ENCODE assay signal across 13 cellular contexts in the genomic region with DNA sequence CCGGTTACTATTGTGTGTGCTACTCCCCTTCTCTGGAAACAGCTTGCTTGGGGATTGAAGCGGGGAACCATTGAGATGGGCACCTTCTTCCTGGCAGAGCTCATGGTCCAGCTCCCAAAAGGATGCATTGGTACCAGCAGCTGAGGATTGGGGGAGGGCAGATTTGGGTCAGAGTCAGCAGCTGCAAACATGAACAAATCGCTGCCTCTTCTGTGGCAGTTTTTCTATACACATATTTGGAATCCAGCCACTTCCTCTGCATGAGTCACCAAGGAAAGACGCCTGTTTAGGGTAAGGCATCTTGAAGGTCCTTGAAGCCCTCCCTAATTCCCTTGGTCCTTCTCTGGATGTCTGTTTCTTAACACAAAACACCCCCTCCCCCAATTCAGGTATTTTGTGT.
A peak's percentile ranks its signal among the peaks of the same experiment; 100 is the strongest.
DNase-seq lines count a peak whose midpoint lies in the region; ATAC-seq and TF ChIP-seq lines count a peak whose summit lies in the region.
"Had no signal": no experiment of that assay in that cellular context is flagged by ENCODE, and none has a peak within 500 bp of the region (broad histone marks: within the 10 kb centered on the region; RNA-seq: fewer than 3 reads in every experiment).

No MANE protein-coding gene starts in this region.

- H3K27me3 ChIP-seq in brain microvascular endothelial cell (replicated peaks) = no peaks in the 10 kb centered on the region

- no peaks in the 10 kb centered on the region for H3K9me3 Mint-ChIP-seq in neural crest cell

- no peaks in the 10 kb centered on the region for H3K36me3 ChIP-seq in brain microvascular endothelial cell (replicated peaks)

- H3K4me3 Mint-ChIP-seq in neural crest cell = no peak overlapping the region
- H3K4me3 Mint-ChIP-seq: activated CD4-positive, alpha-beta memory T cell treated with anti-CD3 and anti-CD28 coated beads for 36 hours; CD8-positive, alpha-beta T cell; naive B cell had no signal

- no peak overlapping the region for H3K4me3 ChIP-seq in brain microvascular endothelial cell (ENCODE audit: low read depth, low read length)
- H3K4me3 ChIP-seq: coronary artery had no signal

- in situ Hi-C loops in brain microvascular endothelial cell (cut with HindIII; ENCODE audit: low pct_ligation_motif_present, low sequenced_read_pairs) = no loop called here

- peak overlapping the region; percentile 75 for H3K27ac Mint-ChIP-seq in neural crest cell (ENCODE audit: unreplicated experiment)
- H3K27ac Mint-ChIP-seq: activated CD4-positive, alpha-beta memory T cell treated with anti-CD3 and anti-CD28 coated beads for 36 hours; CD8-positive, alpha-beta T cell; naive B cell; progenitor cell of endocrine pancreas had no signal

- H3K27ac ChIP-seq in brain microvascular endothelial cell = no peak overlapping the region
- H3K27ac ChIP-seq: coronary artery had no signal

- DNase-seq in ELF-1 (ENCODE audit: low read depth, low spot score) (peak; percentile 45), M059J (ENCODE audit: low read depth) (peak; percentile 46), brain microvascular endothelial cell (peak; percentile 6), neural crest cell (ENCODE audit: low read depth, low spot score) (no peak), NCI-H510A treated with DMSO at 0.1 percent for 48 hours (lab: John Stamatoyannopoulos, UW) (no peak)
- no peak for DNase-seq in stimulated activated naive CD4-positive, alpha-beta T cell treated with Interleukin-2 at 50 U/mL for 16 hours (lab: John Stamatoyannopoulos, UW)
- DNase-seq: activated CD4-positive, alpha-beta memory T cell treated with anti-CD3 and anti-CD28 coated beads for 36 hours; CD8-positive, alpha-beta T cell; naive B cell; NCI-H2227 treated with DMSO at 0.1 percent for 48 hours had no signal

- H3K4me1 Mint-ChIP-seq in neural crest cell = peaks cover 4% of the 10 kb centered on the region
- H3K4me1 Mint-ChIP-seq: naive B cell had no signal

- H3K36me3 Mint-ChIP-seq in neural crest cell (ENCODE audit: low read depth) = no peaks in the 10 kb centered on the region
- H3K36me3 Mint-ChIP-seq: CD8-positive, alpha-beta T cell; naive B cell had no signal

- TF ChIP-seq CTCF in brain microvascular endothelial cell (IDR thresholded peaks at IDR 0.05; ENCODE audit: low read depth, low read length, missing control alignments) (no peak), neural crest cell (conservative IDR thresholded peaks at IDR 0.05) (no peak)

- ATAC-seq in GM21447 (IDR thresholded peaks at IDR 0.05; ENCODE audit: unreplicated experiment) = no peak
- ATAC-seq: CD8-positive, alpha-beta T cell had no signal

- no peaks in the 10 kb centered on the region for H3K27me3 Mint-ChIP-seq in neural crest cell (ENCODE audit: low read depth)
- H3K27me3 Mint-ChIP-seq: activated CD4-positive, alpha-beta memory T cell treated with anti-CD3 and anti-CD28 coated beads for 36 hours; naive B cell had no signal

Comparison
In these comparisons a context has a peak if more than half of its experiments do, and no peak if none do; other contexts are left out.
1. DNase-seq: peak in ELF-1 (single experiment), M059J (single experiment) and brain microvascular endothelial cell (single experiment); none in neural crest cell (single experiment), stimulated activated naive CD4-positive, alpha-beta T cell treated with Interleukin-2 at 50 U/mL for 16 hours (single experiment) and NCI-H510A treated with DMSO at 0.1 percent for 48 hours (single experiment).